ENCODE assay signal across 1 cellular context in genomic region chr1:81155131-81155530, GRCh38.
A peak's percentile ranks its signal among the peaks of the same experiment; 100 is the strongest.
TF ChIP-seq lines count a peak whose summit lies in the region.

No MANE protein-coding gene starts in this region.

TF ChIP-seq in SK-N-SH, 30 proteins besides CTCF, POLR2A, EP300 and RAD21 (continued from another document):
- TF ChIP-seq, protein P1, sequence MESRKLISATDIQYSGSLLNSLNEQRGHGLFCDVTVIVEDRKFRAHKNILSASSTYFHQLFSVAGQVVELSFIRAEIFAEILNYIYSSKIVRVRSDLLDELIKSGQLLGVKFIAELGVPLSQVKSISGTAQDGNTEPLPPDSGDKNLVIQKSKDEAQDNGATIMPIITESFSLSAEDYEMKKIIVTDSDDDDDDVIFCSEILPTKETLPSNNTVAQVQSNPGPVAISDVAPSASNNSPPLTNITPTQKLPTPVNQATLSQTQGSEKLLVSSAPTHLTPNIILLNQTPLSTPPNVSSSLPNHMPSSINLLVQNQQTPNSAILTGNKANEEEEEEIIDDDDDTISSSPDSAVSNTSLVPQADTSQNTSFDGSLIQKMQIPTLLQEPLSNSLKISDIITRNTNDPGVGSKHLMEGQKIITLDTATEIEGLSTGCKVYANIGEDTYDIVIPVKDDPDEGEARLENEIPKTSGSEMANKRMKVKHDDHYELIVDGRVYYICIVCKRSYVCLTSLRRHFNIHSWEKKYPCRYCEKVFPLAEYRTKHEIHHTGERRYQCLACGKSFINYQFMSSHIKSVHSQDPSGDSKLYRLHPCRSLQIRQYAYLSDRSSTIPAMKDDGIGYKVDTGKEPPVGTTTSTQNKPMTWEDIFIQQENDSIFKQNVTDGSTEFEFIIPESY (IDR thresholded peaks at IDR 0.05; ENCODE audit: borderline replicate concordance, low read depth) = no peak
- peak; percentile 68 for TF ChIP-seq FOSL2 (IDR thresholded peaks at IDR 0.05; ENCODE audit: borderline replicate concordance, low read depth)
- peak; percentile 70 for TF ChIP-seq TCF12 (IDR thresholded peaks at IDR 0.05)
- TF ChIP-seq TAF1 (IDR thresholded peaks at IDR 0.05; ENCODE audit: borderline replicate concordance, low read depth, low read length) = no peak
- TF ChIP-seq POLR2AphosphoS5 (IDR thresholded peaks at IDR 0.05; ENCODE audit: low read depth, low read length) = no peak
- TF ChIP-seq TEAD4 (IDR thresholded peaks at IDR 0.05; ENCODE audit: borderline replicate concordance, insufficient read depth) = peak; percentile 82
- TF ChIP-seq PBX3 (IDR thresholded peaks at IDR 0.05) = peak; percentile 64
- TF ChIP-seq FOXJ3 (CRISPR knock-in tag; IDR thresholded peaks at IDR 0.05) = no peak
- no peak for TF ChIP-seq MXI1 (IDR thresholded peaks at IDR 0.05; ENCODE audit: low read depth, low read length)
- TF ChIP-seq MEF2A (IDR thresholded peaks at IDR 0.05; ENCODE audit: borderline replicate concordance, low read depth) = no peak
